In the genomic region with DNA sequence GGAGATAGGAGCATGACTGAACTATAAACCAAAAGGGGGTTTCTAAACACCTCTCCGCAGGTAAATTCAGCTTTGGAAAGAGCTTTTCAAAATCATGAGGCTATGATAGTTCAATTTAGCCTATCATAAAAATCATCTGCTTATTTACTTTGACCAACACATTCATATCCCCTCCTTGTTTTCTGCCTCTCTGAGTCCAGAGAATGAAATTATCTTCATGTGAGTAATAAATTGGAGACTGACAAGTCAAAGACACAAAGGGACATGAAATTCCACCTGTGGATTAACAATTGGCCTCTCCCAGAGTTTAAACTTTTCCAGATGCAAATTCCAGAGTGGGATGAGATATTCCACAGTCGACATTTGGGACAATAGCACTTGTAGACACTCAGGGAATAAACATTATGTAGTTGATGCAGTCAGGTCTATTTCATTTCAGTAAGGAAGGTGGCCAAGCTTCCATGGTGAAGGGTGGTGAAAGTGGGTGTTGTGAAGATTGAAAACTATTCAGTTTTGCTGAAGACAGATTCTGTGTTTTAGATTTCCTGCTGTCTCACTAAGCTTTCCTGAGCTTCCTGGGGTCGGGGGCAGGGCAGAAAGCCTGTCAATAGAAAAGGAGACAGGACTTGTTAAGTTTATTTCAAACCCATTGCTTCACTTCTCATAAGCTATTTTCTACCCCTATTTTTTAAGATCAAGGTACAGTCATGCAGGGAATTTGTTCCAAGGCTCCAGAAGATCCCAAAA, we compare ENCODE assay signal across 10 cellular contexts.
DNase-seq lines count a peak whose midpoint lies in the region; ATAC-seq and TF ChIP-seq lines count a peak whose summit lies in the region.
"Had no signal": no experiment of that assay in that cellular context is flagged by ENCODE, and none has a peak within 500 bp of the region (broad histone marks: within the 10 kb centered on the region; RNA-seq: fewer than 3 reads in every experiment).

No MANE protein-coding gene starts in this region.

- WGBS in neuronal stem cell (ENCODE audit: extremely low coverage in 2 of 2, insufficient read length in 2 of 2, insufficient replicate concordance in 1 of 2), 2 donors = no CpG with 5 or more reads among the region's 3 CpGs

- H3K4ac ChIP-seq in neuronal stem cell (ENCODE audit: low read length) = no peak overlapping the region

- no peak overlapping the region for H4K91ac ChIP-seq in neuronal stem cell (ENCODE audit: low read depth, low read length, poor library complexity)

- H3K27me3 Mint-ChIP-seq in CD14-positive monocyte (ENCODE audit: low read depth in 3 of 3) (peaks cover 4 to 10% (median 6%) of the 10 kb centered on the region in 3 donors), MCF 10A (ENCODE audit: insufficient read depth, unreplicated experiment) (no peaks in the 10 kb centered on the region)

- H3K4me1 Mint-ChIP-seq in CD14-positive monocyte = peaks cover 62% of the 10 kb centered on the region
- peaks cover 79% of the 10 kb centered on the region for H3K4me1 Mint-ChIP-seq in MCF 10A (ENCODE audit: insufficient read depth, unreplicated experiment)

- no peaks in the 10 kb centered on the region for H3K9me2 ChIP-seq in MM.1S (replicated peaks; ENCODE audit: insufficient read depth, low read length)

- H3K27me3 ChIP-seq in MM.1S (replicated peaks; ENCODE audit: insufficient read depth, low read length) = no peaks in the 10 kb centered on the region
- H3K27me3 ChIP-seq in neuronal stem cell (ENCODE audit: control insufficient read depth in 3 of 3, insufficient read depth in 3 of 3, low read depth in 1 of 3, low read length in 3 of 3) = no peaks in the 10 kb centered on the region

- H3K4me1 ChIP-seq in MM.1S (ENCODE audit: low read length) (peaks cover 23% of the 10 kb centered on the region), neuronal stem cell (ENCODE audit: control insufficient read depth in 2 of 2, insufficient read depth in 1 of 2, low read depth in 1 of 2, low read length in 2 of 2) (peaks cover 6 to 8% of the 10 kb centered on the region in 2 donors)

- no peaks in the 10 kb centered on the region for H4K20me1 ChIP-seq in MM.1S (ENCODE audit: insufficient read depth, low read length)

- H4K8ac ChIP-seq in neuronal stem cell (ENCODE audit: low read depth, low read length) = no peak overlapping the region

- H2BK5ac ChIP-seq in neuronal stem cell (ENCODE audit: low read length) = no peak overlapping the region

- no peak overlapping the region for H2BK120ac ChIP-seq in neuronal stem cell (ENCODE audit: low read depth, low read length)

- H3K27ac ChIP-seq in MM.1S (ENCODE audit: low read length) (no peak overlapping the region), neuronal stem cell (replicated peaks; ENCODE audit: low read length) (no peak overlapping the region)

- no peaks in the 10 kb centered on the region for H3K79me1 ChIP-seq in neuronal stem cell (ENCODE audit: low read depth, low read length)

- H3K4me3 Mint-ChIP-seq in CD14-positive monocyte = no peak overlapping the region
- peak overlapping the region; percentile 29 for H3K4me3 Mint-ChIP-seq in MCF 10A (ENCODE audit: unreplicated experiment)

- H3K36me3 Mint-ChIP-seq in CD14-positive monocyte (peaks cover 0 to 5% of the 10 kb centered on the region in 2 donors), MCF 10A (ENCODE audit: insufficient read depth, unreplicated experiment) (no peaks in the 10 kb centered on the region)

- no peak overlapping the region for H3K14ac ChIP-seq in neuronal stem cell (ENCODE audit: low read length)

- no peak overlapping the region for H2AK5ac ChIP-seq in neuronal stem cell (ENCODE audit: low read depth, low read length)

- H3K36me3 ChIP-seq in MM.1S (replicated peaks; ENCODE audit: insufficient read depth, low read length) (no peaks in the 10 kb centered on the region), neuronal stem cell (replicated peaks in 1 of 2; ENCODE audit: control insufficient read depth in 2 of 2, insufficient read depth in 2 of 2, low read length in 2 of 2) (no peaks in the 10 kb centered on the region)

- CTCF ChIA-PET in MCF 10A (lab: Yijun Ruan, JAX) = interaction anchor here (1.2 to 1.3 kb wide), 3 partner anchors 47 to 204 kb away, joined by 3 to 4 read pairs (median 3); no protein-coding TSS in a partner anchor

- POLR2A ChIA-PET in MCF 10A (lab: Yijun Ruan, JAX) = interaction anchor here (0.5 to 5.7 kb wide), 20 partner anchors 13 to 294 kb away, joined by 3 to 35 read pairs (median 3); no protein-coding TSS in a partner anchor

- no peaks in the 10 kb centered on the region for H3K79me2 ChIP-seq in MM.1S (ENCODE audit: low read length)

- H2AFZ ChIP-seq in MM.1S (ENCODE audit: low read length) (no peak overlapping the region), neuronal stem cell (ENCODE audit: low read length) (peak overlapping the region; percentile 76)

- no peak overlapping the region for H2BK12ac ChIP-seq in neuronal stem cell (ENCODE audit: low read length)

- H3K27ac Mint-ChIP-seq in CD14-positive monocyte (peak overlapping the region in 5 of 7 donors; percentile 5 to 69 (median 19)), MCF 10A (ENCODE audit: low read depth, unreplicated experiment) (peak overlapping the region; percentile 46)

- peaks cover 25% of the 10 kb centered on the region for H3F3A ChIP-seq in MM.1S (ENCODE audit: insufficient read depth, low read length)

- no peak overlapping the region for H2BK15ac ChIP-seq in neuronal stem cell (ENCODE audit: low read length)

- H3K9me3 ChIP-seq in MM.1S (replicated peaks; ENCODE audit: insufficient read depth, low read length) (no peaks in the 10 kb centered on the region), neuronal stem cell (replicated peaks in 1 of 2; ENCODE audit: control insufficient read depth in 2 of 2, insufficient read depth in 1 of 2, low read depth in 1 of 2, low read length in 2 of 2) (no peaks in the 10 kb centered on the region)

- H3K9ac ChIP-seq in MM.1S (ENCODE audit: low read length) = no peak overlapping the region
- no peak overlapping the region for H3K9ac ChIP-seq in neuronal stem cell (ENCODE audit: low read depth, low read length, poor library complexity)

- H3K9me3 Mint-ChIP-seq in CD14-positive monocyte (no peaks in the 10 kb centered on the region), MCF 10A (ENCODE audit: unreplicated experiment) (no peaks in the 10 kb centered on the region)

- H3K4me2 ChIP-seq in MM.1S (ENCODE audit: low read depth, low read length) (peak overlapping the region; percentile 82), neuronal stem cell (ENCODE audit: insufficient read depth, low read length, poor library complexity, severe bottlenecking) (no peak overlapping the region)

- H3K23ac ChIP-seq in neuronal stem cell (ENCODE audit: low read depth, low read length, poor library complexity) = no peak overlapping the region

- H3K18ac ChIP-seq in neuronal stem cell (ENCODE audit: low read length) = no peak overlapping the region

- no peak for ATAC-seq in GM21723 (IDR thresholded peaks at IDR 0.05; ENCODE audit: unreplicated experiment)
- no peak for ATAC-seq in HG02884 (IDR thresholded peaks at IDR 0.05; ENCODE audit: unreplicated experiment)

- intact Hi-C loops in CD14-positive monocyte (cut with micrococcal nuclease) = loop anchor here in 1 of 2 donors (5.0 kb wide), 2 partner anchors 35 to 50 kb away; no protein-coding TSS in a partner anchor
- intact Hi-C loops in MCF 10A (cut with micrococcal nuclease) = loop anchor here (5.0 kb wide), 1 partner anchor 85 kb away; a partner anchor contains a TSS

- DNase-seq in CD14-positive monocyte (ENCODE audit: low spot score) (no peak), MM.1S (no peak), MCF 10A (ENCODE audit: unreplicated experiment) (no peak), neuronal stem cell (ENCODE audit: low spot score) (no peak), HUDEP-2 (lab: John Stamatoyannopoulos, UW; ENCODE audit: unreplicated experiment in 76 of 76) (no peak), globus pallidus (ENCODE audit: low spot score) (no peak)
- DNase-seq: erythroblast, Karpas-422 had no signal

- TSS peak; percentile 79 for BruUV-seq in MCF 10A (replicated peaks; lab: Mats Ljungman, UMichigan)

- TF ChIP-seq CTCF in CD14-positive monocyte (IDR thresholded peaks at IDR 0.05) = no peak
- TF ChIP-seq CTCF in MM.1S (IDR thresholded peaks at IDR 0.05; ENCODE audit: low read length) = no peak
- no peak for TF ChIP-seq CTCF in MCF 10A (IDR thresholded peaks at IDR 0.05; ENCODE audit: unreplicated experiment)

- H3K4me3 ChIP-seq in MM.1S (ENCODE audit: low read length) = peak overlapping the region; percentile 45; the same call in 1 of the 2 replicates
- H3K4me3 ChIP-seq in neuronal stem cell (ENCODE audit: low read length in 2 of 2) = no peak overlapping the region
